Comparison of ENCODE assay signal across 10 cellular contexts in genomic region chr3:23809294-23809693, GRCh38. TPM values are rescaled to one million over a fixed set of nuclear protein-coding genes. Genes with fewer than 3 reads are reported as not detected.
DNase-seq lines count a peak whose midpoint lies in the region; ATAC-seq, FAIRE-seq and TF ChIP-seq lines count a peak whose summit lies in the region.
"Had no signal": no experiment of that assay in that cellular context is flagged by ENCODE, and none has a peak within 500 bp of the region (broad histone marks: within the 10 kb centered on the region; RNA-seq: fewer than 3 reads in every experiment).

No MANE protein-coding gene starts in this region.

- peaks cover 49% of the 10 kb centered on the region for H3K4me1 Mint-ChIP-seq in Calu3 (ENCODE audit: low read depth, unreplicated experiment)
- peaks cover 61% of the 10 kb centered on the region for H3K4me1 Mint-ChIP-seq in HFFc6 (ENCODE audit: low read depth)
- H3K4me1 Mint-ChIP-seq in astrocyte (ENCODE audit: low read depth, unreplicated experiment) = peaks cover 47% of the 10 kb centered on the region

- TF ChIP-seq RAD21 in neural cell (conservative IDR thresholded peaks at IDR 0.05) = no peak

- no peaks in the 10 kb centered on the region for H3K27me3 Mint-ChIP-seq in Calu3 (ENCODE audit: unreplicated experiment)
- no peaks in the 10 kb centered on the region for H3K27me3 Mint-ChIP-seq in HFFc6 (ENCODE audit: insufficient read depth)
- no peaks in the 10 kb centered on the region for H3K27me3 Mint-ChIP-seq in astrocyte (ENCODE audit: low read depth, unreplicated experiment)

- H3K4me3 ChIP-seq in astrocyte (ENCODE audit: insufficient read depth, low read depth, low read length) (no peak overlapping the region), neural cell (ENCODE audit: low read length) (peak overlapping the region; percentile 66), left lung (peak overlapping the region in 1 of 2 donors; percentile 65), lower leg skin (ENCODE audit: low read depth, poor library complexity, severe bottlenecking) (no peak overlapping the region)

- FAIRE-seq in astrocyte (lab: Jason Lieb, UNC) = no peak

- H3K27me3 ChIP-seq in astrocyte (ENCODE audit: insufficient read depth, low read length) (no peaks in the 10 kb centered on the region), neural cell (ENCODE audit: insufficient read depth, low read depth, low read length) (peaks cover 8% of the 10 kb centered on the region), left lung (no peaks in the 10 kb centered on the region)
- H3K27me3 ChIP-seq: ascending aorta, thyroid gland had no signal

- intact Hi-C loops in Calu3 (cut with micrococcal nuclease; ENCODE audit: unreplicated experiment) (loop anchor here (10.0 kb wide), 1 partner anchor 624 kb away; no protein-coding TSS in a partner anchor), left lung (cut with DNase I) (no loop called here), lower leg skin (cut with DNase I; ENCODE audit: low total_unique reads) (no loop called here)

- H3K36me3 Mint-ChIP-seq in Calu3 (ENCODE audit: insufficient read depth, unreplicated experiment) (peaks cover 59% of the 10 kb centered on the region), HFFc6 (ENCODE audit: low read depth) (peaks cover 44% of the 10 kb centered on the region), astrocyte (ENCODE audit: low read depth, unreplicated experiment) (peaks cover 1% of the 10 kb centered on the region)

- no peak overlapping the region for H3K4me2 ChIP-seq in astrocyte (ENCODE audit: low read length)
- H3K4me2 ChIP-seq in neural cell (ENCODE audit: low read length) = no peak overlapping the region

- BruUV-seq in Calu3 (replicated peaks; lab: Mats Ljungman, UMichigan) = no TSS peak

- H3K27ac Mint-ChIP-seq in Calu3 (ENCODE audit: unreplicated experiment) (peak overlapping the region; percentile 94), HFFc6 (peak overlapping the region; percentile 91; the same call in 1 of the 2 replicates), astrocyte (ENCODE audit: unreplicated experiment) (no peak overlapping the region)

- DNase-seq in Calu3 (no peak), HFFc6 (no peak), astrocyte (ENCODE audit: low read depth) (no peak), left lung (no peak), caudate nucleus (lab: John Stamatoyannopoulos, UW) (no peak), lower leg skin (ENCODE audit: low spot score in 2 of 2) (no peak)
- DNase-seq in activated CD4-positive, alpha-beta T cell treated with anti-CD3 and anti-CD28 coated beads for 1 hour = no peak
- DNase-seq: thyroid gland had no signal

- H3K9me2 ChIP-seq in neural cell (ENCODE audit: insufficient read depth, low read length) = no peaks in the 10 kb centered on the region

- H3K4me3 Mint-ChIP-seq in Calu3 (ENCODE audit: low read depth, unreplicated experiment) (peak overlapping the region; percentile 77), HFFc6 (peak overlapping the region; percentile 88; the same call in 1 of the 2 replicates), astrocyte (ENCODE audit: unreplicated experiment) (peak overlapping the region; percentile 96)

- H2AFZ ChIP-seq in astrocyte (ENCODE audit: low read depth, low read length) (no peak overlapping the region), neural cell (ENCODE audit: low read depth, low read length) (no peak overlapping the region)

- TF ChIP-seq CTCF in Calu3 (IDR thresholded peaks at IDR 0.05; ENCODE audit: unreplicated experiment) (no peak), HFFc6 (IDR thresholded peaks at IDR 0.05) (no peak), astrocyte (IDR thresholded peaks at IDR 0.05; ENCODE audit: insufficient read depth, low read depth, low read length) (no peak), neural cell (IDR thresholded peaks at IDR 0.05; ENCODE audit: poor library complexity, severe bottlenecking) (no peak), left lung (IDR thresholded peaks at IDR 0.05) (no peak), lower leg skin (IDR thresholded peaks at IDR 0.05) (no peak)

- H4K20me1 ChIP-seq in astrocyte (ENCODE audit: insufficient read depth, low read length) (peaks cover 59% of the 10 kb centered on the region), neural cell (ENCODE audit: insufficient read depth) (no peaks in the 10 kb centered on the region)

- TF ChIP-seq POLR2A in lower leg skin (IDR thresholded peaks at IDR 0.05) = no peak

- H3K4me1 ChIP-seq in astrocyte (ENCODE audit: insufficient read depth, low read length) (peaks cover 13% of the 10 kb centered on the region), left lung (peaks cover 0 to 58% of the 10 kb centered on the region in 2 donors)

- no peak overlapping the region for H3K27ac ChIP-seq in astrocyte (ENCODE audit: low read depth, low read length)
- no peak overlapping the region for H3K27ac ChIP-seq in neural cell (ENCODE audit: low read length)
- peak overlapping the region in 1 of 2 donors; percentile 91 for H3K27ac ChIP-seq in left lung
- no peak overlapping the region for H3K27ac ChIP-seq in caudate nucleus (ENCODE audit: low read depth, low read length)

- H3K9ac ChIP-seq in astrocyte (ENCODE audit: low read length) (no peak overlapping the region), neural cell (ENCODE audit: low read length) (no peak overlapping the region)

- H3K79me2 ChIP-seq in astrocyte (ENCODE audit: insufficient read depth, low read length) (peaks cover 55% of the 10 kb centered on the region), neural cell (replicated peaks; ENCODE audit: insufficient read depth, low read length) (peaks cover 21% of the 10 kb centered on the region)

- H3K36me3 ChIP-seq in astrocyte (ENCODE audit: insufficient read depth, low read length) (no peaks in the 10 kb centered on the region), neural cell (ENCODE audit: insufficient read depth, low read length) (no peaks in the 10 kb centered on the region), left lung (no peaks in the 10 kb centered on the region)
- H3K36me3 ChIP-seq: ascending aorta, thyroid gland had no signal

- CTCF ChIA-PET in Calu3 (lab: Charles Lee) = interaction anchor here (0.9 kb wide), 1 partner anchor 13 kb away, joined by 4 read pairs; no protein-coding TSS in a partner anchor

- TF ChIP-seq EP300 in neural cell (conservative IDR thresholded peaks at IDR 0.05; ENCODE audit: poor library complexity, severe bottlenecking) = no peak

- 33 to 34% methylated on average over 2 of the region's 2 CpGs for WGBS in lower leg skin, 2 donors

- ATAC-seq in left lung = no peak

- no peaks in the 10 kb centered on the region for H3F3A ChIP-seq in neural cell (ENCODE audit: insufficient read depth, low read length, poor library complexity, severe bottlenecking)

- H3K9me3 ChIP-seq in astrocyte (ENCODE audit: insufficient read depth, low read depth, low read length) (no peaks in the 10 kb centered on the region), neural cell (ENCODE audit: low read length) (no peaks in the 10 kb centered on the region), left lung (no peaks in the 10 kb centered on the region)
- H3K9me3 ChIP-seq: ascending aorta, thyroid gland had no signal

- H3K9me3 Mint-ChIP-seq in Calu3 (ENCODE audit: low read depth, unreplicated experiment) = no peaks in the 10 kb centered on the region
- H3K9me3 Mint-ChIP-seq in HFFc6 = no peaks in the 10 kb centered on the region
- H3K9me3 Mint-ChIP-seq in astrocyte (ENCODE audit: unreplicated experiment) = no peaks in the 10 kb centered on the region

TF ChIP-seq in neural cell, 6 proteins besides CTCF, POLR2A, EP300 and RAD21:
- TF ChIP-seq TAF1 (IDR thresholded peaks at IDR 0.05; ENCODE audit: low read depth) (no peak), REST (IDR thresholded peaks at IDR 0.05; ENCODE audit: borderline replicate concordance) (no peak), EZH2 (IDR thresholded peaks at IDR 0.05; ENCODE audit: borderline replicate concordance, insufficient read depth, low read length, poor library complexity, severe bottlenecking) (no peak), POLR2AphosphoS5 (IDR thresholded peaks at IDR 0.05) (no peak), MXI1 (conservative IDR thresholded peaks at IDR 0.05; ENCODE audit: poor library complexity, severe bottlenecking) (no peak), SMC3 (conservative IDR thresholded peaks at IDR 0.05; ENCODE audit: poor library complexity) (no peak)

RNA-seq across cellular contexts. Expression of gene UBE2E1, which starts 3.5 kb away (rescaled TPM):
- total RNA-seq in Calu3 (2022) (68.9 and 74.3 TPM in 2 replicates), astrocyte (145 and 150 TPM in 2 replicates), left lung (10 to 100 TPM; 89.1 to 96.9 TPM), lower leg skin (10 to 100 TPM; 32.6 to 62.5 (median 55.9) TPM)
- 10 to 100 TPM; 75.6 to 93.8 (median 84.2) TPM for total RNA-seq in HFFc6 (2021; fragmentation: NEBNext Ultra II Directional; extraction: Animal tissue kit (Norgen Biotek cat#: 25700))
- 133 and 157 TPM in 2 replicates for polyA plus RNA-seq in neural cell
- 77.4 and 93.8 TPM in 2 replicates for polyA minus RNA-seq in neural cell
